Comparison of ENCODE assay signal across 21 cellular contexts in genomic region chr3:197540961-197541377, GRCh38. TPM values are rescaled to one million over a fixed set of nuclear protein-coding genes. Genes with fewer than 3 reads are reported as not detected.
A peak's percentile ranks its signal among the peaks of the same experiment; 100 is the strongest.
DNase-seq lines count a peak whose midpoint lies in the region; ATAC-seq, FAIRE-seq and TF ChIP-seq lines count a peak whose summit lies in the region.
"Had no signal": no experiment of that assay in that cellular context is flagged by ENCODE, and none has a peak within 500 bp of the region (broad histone marks: within the 10 kb centered on the region; RNA-seq: fewer than 3 reads in every experiment).

No MANE protein-coding gene starts in this region.

- no peak for DNase-seq in activated naive CD4-positive, alpha-beta T cell treated with anti-CD3 and anti-CD28 coated beads, Interleukin-2, amount 50 U/mL, for 72 hours (ENCODE audit: low spot score in 2 of 2)
- DNase-seq in activated naive CD4-positive, alpha-beta T cell (lab: John Stamatoyannopoulos, UW): no peak
- DNase-seq in bronchial epithelial cell (ENCODE audit: low read depth): peak; percentile 81
- peak; percentile 52 for DNase-seq in iPS-NIHi7 (ENCODE audit: extremely low spot score)
- DNase-seq in HUDEP-2 (lab: John Stamatoyannopoulos, UW; ENCODE audit: unreplicated experiment in 76 of 76): no peak
- DNase-seq in cerebellar nuclear complex (lab: John Stamatoyannopoulos, UW): no peak
- DNase-seq in activated CD8-positive, alpha-beta memory T cell treated with anti-CD3 and anti-CD28 coated beads, Interleukin-2, amount 10 ng/mL, durations not matched to agents 7 days and 5 days: no peak
- DNase-seq: activated CD4-positive, alpha-beta T cell treated with anti-CD3 and anti-CD28 coated beads for 36 hours; DMS79; HFFc6; NCI-H187; OCI-M1 had no signal

- H3K36me3 Mint-ChIP-seq in activated naive CD4-positive, alpha-beta T cell treated with anti-CD3 and anti-CD28 coated beads, Interleukin-2, amount 50 U/mL, for 72 hours: peaks cover 0 to 43% of the 10 kb centered on the region in 2 donors
- peaks cover 47% of the 10 kb centered on the region for H3K36me3 Mint-ChIP-seq in activated CD8-positive, alpha-beta memory T cell treated with anti-CD3 and anti-CD28 coated beads, Interleukin-2, amount 10 ng/mL, durations not matched to agents 7 days and 5 days

- no peaks in the 10 kb centered on the region for H3K27me3 Mint-ChIP-seq in activated CD8-positive, alpha-beta memory T cell treated with anti-CD3 and anti-CD28 coated beads, Interleukin-2, amount 10 ng/mL, durations not matched to agents 7 days and 5 days
- H3K27me3 Mint-ChIP-seq: activated CD4-positive, alpha-beta T cell treated with anti-CD3 and anti-CD28 coated beads for 36 hours; activated naive CD4-positive, alpha-beta T cell treated with anti-CD3 and anti-CD28 coated beads, Interleukin-2, amount 50 U/mL, for 24 hours; memory B cell; stimulated activated memory B cell treated with anti-CD40 and anti-IgM and Interleukin-4, amounts not matched to agents 10 μg/mL and 1 μg/mL and 100 μg/mL, for 72 hours had no signal

- H3K4me3 Mint-ChIP-seq in activated CD8-positive, alpha-beta memory T cell treated with anti-CD3 and anti-CD28 coated beads, Interleukin-2, amount 10 ng/mL, durations not matched to agents 7 days and 5 days: no peak overlapping the region
- H3K4me3 Mint-ChIP-seq: activated CD4-positive, alpha-beta T cell treated with anti-CD3 and anti-CD28 coated beads for 36 hours; activated naive CD4-positive, alpha-beta T cell treated with anti-CD3 and anti-CD28 coated beads, Interleukin-2, amount 50 U/mL, for 24 hours; CD14-positive monocyte; HFFc6; memory B cell; nephron; stimulated activated memory B cell treated with anti-CD40 and anti-IgM and Interleukin-4, amounts not matched to agents 10 μg/mL and 1 μg/mL and 100 μg/mL, for 72 hours had no signal

- no peaks in the 10 kb centered on the region for H3K9me3 Mint-ChIP-seq in activated naive CD4-positive, alpha-beta T cell treated with anti-CD3 and anti-CD28 coated beads, Interleukin-2, amount 50 U/mL, for 72 hours
- no peaks in the 10 kb centered on the region for H3K9me3 Mint-ChIP-seq in activated CD8-positive, alpha-beta memory T cell treated with anti-CD3 and anti-CD28 coated beads, Interleukin-2, amount 10 ng/mL, durations not matched to agents 7 days and 5 days (ENCODE audit: low read depth)
- H3K9me3 Mint-ChIP-seq: activated naive CD4-positive, alpha-beta T cell treated with anti-CD3 and anti-CD28 coated beads, Interleukin-2, amount 50 U/mL, for 24 hours; HFFc6; memory B cell; nephron; stimulated activated memory B cell treated with anti-CD40 and anti-IgM and Interleukin-4, amounts not matched to agents 10 μg/mL and 1 μg/mL and 100 μg/mL, for 72 hours had no signal

- H3K27me3 ChIP-seq in bronchial epithelial cell (ENCODE audit: control insufficient read depth, insufficient read depth, low read length): no peaks in the 10 kb centered on the region
- H3K27me3 ChIP-seq: tibial nerve had no signal

- TF ChIP-seq CTCF in bronchial epithelial cell (IDR thresholded peaks at IDR 0.05; ENCODE audit: insufficient read depth, low read length, severe bottlenecking): no peak

- CTCF ChIA-PET in activated CD8-positive, alpha-beta memory T cell treated with anti-CD3 and anti-CD28 coated beads, Interleukin-2, amount 10 ng/mL, durations not matched to agents 7 days and 5 days (lab: Charles Lee): interaction anchor here (1.6 kb wide), 1 partner anchor 20 kb away, joined by 3 read pairs; no protein-coding TSS in a partner anchor

- no peak for FAIRE-seq in bronchial epithelial cell (lab: Jason Lieb, UNC)
- FAIRE-seq: islet of Langerhans had no signal

- ATAC-seq in activated naive CD4-positive, alpha-beta T cell treated with anti-CD3 and anti-CD28 coated beads, Interleukin-2, amount 50 U/mL, for 72 hours: peak in 1 of 2 donors; percentile 59
- no peak for ATAC-seq in GM21528 (IDR thresholded peaks at IDR 0.05; ENCODE audit: low FRiP score, unreplicated experiment)
- no peak for ATAC-seq in activated CD8-positive, alpha-beta memory T cell treated with anti-CD3 and anti-CD28 coated beads, Interleukin-2, amount 10 ng/mL, durations not matched to agents 7 days and 5 days
- ATAC-seq: activated CD4-positive, alpha-beta T cell treated with anti-CD3 and anti-CD28 coated beads for 36 hours; stimulated activated memory B cell treated with anti-CD40 and anti-IgM and Interleukin-4, amounts not matched to agents 10 μg/mL and 1 μg/mL and 100 μg/mL, for 72 hours had no signal

- peak overlapping the region; percentile 48 to 92 for H3K27ac Mint-ChIP-seq in activated naive CD4-positive, alpha-beta T cell treated with anti-CD3 and anti-CD28 coated beads, Interleukin-2, amount 50 U/mL, for 72 hours
- H3K27ac Mint-ChIP-seq in activated CD8-positive, alpha-beta memory T cell treated with anti-CD3 and anti-CD28 coated beads, Interleukin-2, amount 10 ng/mL, durations not matched to agents 7 days and 5 days: no peak overlapping the region
- H3K27ac Mint-ChIP-seq: activated CD4-positive, alpha-beta T cell treated with anti-CD3 and anti-CD28 coated beads for 36 hours; activated naive CD4-positive, alpha-beta T cell treated with anti-CD3 and anti-CD28 coated beads, Interleukin-2, amount 50 U/mL, for 24 hours; HFFc6; memory B cell; stimulated activated memory B cell treated with anti-CD40 and anti-IgM and Interleukin-4, amounts not matched to agents 10 μg/mL and 1 μg/mL and 100 μg/mL, for 72 hours had no signal

- H3K4me1 Mint-ChIP-seq in activated CD8-positive, alpha-beta memory T cell treated with anti-CD3 and anti-CD28 coated beads, Interleukin-2, amount 10 ng/mL, durations not matched to agents 7 days and 5 days: peaks cover 4% of the 10 kb centered on the region
- H3K4me1 Mint-ChIP-seq: activated CD4-positive, alpha-beta T cell treated with anti-CD3 and anti-CD28 coated beads for 36 hours; activated naive CD4-positive, alpha-beta T cell treated with anti-CD3 and anti-CD28 coated beads, Interleukin-2, amount 50 U/mL, for 24 hours; memory B cell; stimulated activated memory B cell treated with anti-CD40 and anti-IgM and Interleukin-4, amounts not matched to agents 10 μg/mL and 1 μg/mL and 100 μg/mL, for 72 hours had no signal

- no peak overlapping the region for H3K4me3 ChIP-seq in bronchial epithelial cell (ENCODE audit: low read depth, low read length)
- H3K4me3 ChIP-seq: SK-N-MC, tibial nerve had no signal

- no peaks in the 10 kb centered on the region for H3K36me3 ChIP-seq in bronchial epithelial cell (ENCODE audit: control insufficient read depth, insufficient read depth, low read length)

RNA-seq across cellular contexts. Expression of gene BDH1, which starts 14.8 kb away (rescaled TPM):
- 100 to 1,000 TPM in 1 of 2 donors, 10 to 100 TPM in 1; 57.3 to 131 TPM for total RNA-seq in activated naive CD4-positive, alpha-beta T cell treated with anti-CD3 and anti-CD28 coated beads, Interleukin-2, amount 50 U/mL, for 72 hours
- total RNA-seq in bronchial epithelial cell: 13.7 and 16.8 TPM in 2 replicates
- total RNA-seq in activated CD8-positive, alpha-beta memory T cell treated with anti-CD3 and anti-CD28 coated beads, Interleukin-2, amount 10 ng/mL, durations not matched to agents 7 days and 5 days: 10 to 100 TPM; 75.8 to 80.9 TPM

Comparison
In these comparisons a context has a peak if more than half of its experiments do, and no peak if none do; other contexts are left out.
1. DNase-seq: peak in bronchial epithelial cell (single experiment) and iPS-NIHi7 (single experiment); none in activated naive CD4-positive, alpha-beta T cell treated with anti-CD3 and anti-CD28 coated beads, Interleukin-2, amount 50 U/mL, for 72 hours (0 of 2), activated naive CD4-positive, alpha-beta T cell (0 of 4), HUDEP-2 (0 of 76), cerebellar nuclear complex (0 of 2) and activated CD8-positive, alpha-beta memory T cell treated with anti-CD3 and anti-CD28 coated beads, Interleukin-2, amount 10 ng/mL, durations not matched to agents 7 days and 5 days (single experiment).